8 cellular contexts compared by ENCODE assay signal in the genomic region with DNA sequence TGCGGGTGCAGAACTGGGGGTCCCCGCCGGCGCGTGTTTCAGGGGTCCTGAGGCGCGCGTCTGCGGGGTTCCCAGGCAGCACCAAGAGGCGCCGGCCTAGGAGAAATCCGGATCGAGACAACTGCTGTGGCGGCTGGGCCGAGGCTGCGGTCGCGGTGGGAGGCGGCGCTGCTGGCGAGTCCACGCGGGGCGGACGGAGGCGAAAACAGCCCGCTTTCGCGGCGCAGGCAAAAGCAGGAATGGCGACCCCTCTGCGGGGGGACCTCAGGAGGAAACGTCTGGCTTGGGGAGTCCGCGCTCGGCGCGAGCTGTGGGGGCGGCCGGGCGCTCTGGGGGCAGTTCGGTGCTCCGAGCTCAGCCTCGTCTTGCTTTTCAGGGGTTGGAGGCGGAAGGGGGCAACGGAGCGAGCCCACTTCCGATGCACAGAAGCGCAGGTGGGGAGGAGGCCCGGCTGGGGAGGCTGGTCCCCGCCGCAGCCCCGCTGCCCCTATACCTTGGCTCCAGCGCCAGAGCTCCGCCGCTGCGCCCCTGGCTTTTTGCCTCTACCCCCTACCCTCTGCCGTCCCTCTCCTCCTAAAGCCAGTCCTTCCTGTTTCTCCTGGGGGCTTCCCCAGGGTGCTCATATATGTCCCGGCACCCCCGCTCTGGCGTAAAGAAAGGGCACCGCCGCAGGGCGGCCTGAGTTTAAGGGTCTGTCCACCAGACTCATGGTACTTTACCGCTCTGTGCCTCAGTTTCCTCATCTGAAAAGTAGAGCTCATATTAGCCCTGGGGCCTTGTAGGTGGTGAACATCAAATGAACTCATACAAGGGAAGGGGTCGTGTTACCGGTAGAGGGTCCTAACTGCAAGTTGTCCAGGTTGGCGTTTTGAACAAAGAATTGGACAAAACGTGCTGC.
DNase-seq lines count a peak whose midpoint lies in the region; ATAC-seq, FAIRE-seq and TF ChIP-seq lines count a peak whose summit lies in the region.

No MANE protein-coding gene starts in this region.

- TF ChIP-seq CTCF in kidney epithelial cell (IDR thresholded peaks at IDR 0.05; ENCODE audit: insufficient read depth, low read length, poor library complexity, severe bottlenecking): no peak

- H3K27me3 ChIP-seq in kidney epithelial cell (ENCODE audit: control insufficient read depth, insufficient read depth, low read length): peaks cover 15% of the 10 kb centered on the region

- H3K4me3 ChIP-seq in kidney epithelial cell (ENCODE audit: low read depth, low read length): peak overlapping the region; percentile 29

- no peaks in the 10 kb centered on the region for H3K36me3 ChIP-seq in kidney epithelial cell (ENCODE audit: control insufficient read depth, insufficient read depth, low read length)

- no peak for TF ChIP-seq POLR2A in GM12892 (IDR thresholded peaks at IDR 0.05; ENCODE audit: low read depth, low read length)

- no peak for FAIRE-seq in GM12892 (lab: Jason Lieb, UNC)

- DNase-seq in GM12892 (ENCODE audit: insufficient read length) (peak; percentile 57), T-helper 1 cell (peak in 3 of 5 donors; percentile 18 to 32 (median 31)), caudate nucleus (lab: John Stamatoyannopoulos, UW) (peak in 9 of 61 donors; percentile 39 to 72 (median 47)), kidney epithelial cell (ENCODE audit: low read depth) (no peak), NCI-H82 (lab: John Stamatoyannopoulos, UW) (no peak)
- DNase-seq in stimulated activated CD8-positive, alpha-beta memory T cell treated with anti-CD3 and anti-CD28 coated beads, Interleukin-4, amount 100 ng/mL, for 48 hours: peak; percentile 54

- H3K27ac ChIP-seq in caudate nucleus (ENCODE audit: low read depth, low read length): peak overlapping the region; percentile 24

- ATAC-seq in HG02885 (IDR thresholded peaks at IDR 0.05; ENCODE audit: poor library complexity, unreplicated experiment) (peak; percentile 43), GM21723 (IDR thresholded peaks at IDR 0.05; ENCODE audit: unreplicated experiment) (no peak)

Comparison
In these comparisons a context has a peak if more than half of its experiments do, and no peak if none do; other contexts are left out.
1. DNase-seq: peak in GM12892 (single experiment), T-helper 1 cell (3 of 5) and stimulated activated CD8-positive, alpha-beta memory T cell treated with anti-CD3 and anti-CD28 coated beads, Interleukin-4, amount 100 ng/mL, for 48 hours (single experiment); none in kidney epithelial cell (single experiment) and NCI-H82 (single experiment).